In genomic region chr14:93949511-93950075, GRCh38 we compare ENCODE assay signal across 26 cellular contexts. TPM values are rescaled to one million over a fixed set of nuclear protein-coding genes. Genes with fewer than 3 reads are reported as not detected.
DNase-seq lines count a peak whose midpoint lies in the region; ATAC-seq, FAIRE-seq and TF ChIP-seq lines count a peak whose summit lies in the region.
"Had no signal": no experiment of that assay in that cellular context is flagged by ENCODE, and none has a peak within 500 bp of the region (broad histone marks: within the 10 kb centered on the region; RNA-seq: fewer than 3 reads in every experiment).

No MANE protein-coding gene starts in this region.

- H3K36me3 Mint-ChIP-seq in activated T-helper 1 cell treated with anti-CD3 and anti-CD28 coated beads, Interleukin-12 subunit alpha, Interleukin-12 subunit beta, Interleukin-2, Interleukin-4 antibody, amounts not matched to agents 30 ng/mL and 10 ng/mL and 1 ng/mL, durations not matched to agents 14 hours and 24 hours and 36 hours (ENCODE audit: low read depth): peaks cover 47% of the 10 kb centered on the region
- H3K36me3 Mint-ChIP-seq: CD4-positive, CD25-positive, alpha-beta regulatory T cell had no signal

- H3K27ac ChIP-seq in esophagus muscularis mucosa (replicated peaks in 1 of 4): peak overlapping the region; percentile 34 to 94 (median 85)
- H3K27ac ChIP-seq in gastrocnemius medialis: peak overlapping the region; percentile 97 to 100 (median 98)
- no peak overlapping the region for H3K27ac ChIP-seq in kidney (ENCODE audit: low read depth in 2 of 2, low read length in 2 of 2)

- no peaks in the 10 kb centered on the region for H3K9me3 ChIP-seq in esophagus muscularis mucosa
- no peaks in the 10 kb centered on the region for H3K9me3 ChIP-seq in gastrocnemius medialis
- no peaks in the 10 kb centered on the region for H3K9me3 ChIP-seq in kidney (ENCODE audit: control insufficient read depth in 1 of 2, low read length in 2 of 2)

- no peak for DNase-seq in activated T-helper 1 cell treated with anti-CD3 and anti-CD28 coated beads, Interleukin-12 subunit alpha, Interleukin-12 subunit beta, Interleukin-2, Interleukin-4 antibody, amounts not matched to agents 30 ng/mL and 10 ng/mL and 1 ng/mL, durations not matched to agents 14 hours and 24 hours and 36 hours (ENCODE audit: low spot score)
- DNase-seq in esophagus muscularis mucosa (ENCODE audit: extremely low spot score): no peak
- no peak for DNase-seq in gastrocnemius medialis
- DNase-seq in kidney: no peak
- DNase-seq: CD4-positive, CD25-positive, alpha-beta regulatory T cell; COR-L47; DMS79; GOT3; HCEC 1CT; Kasumi-1; NCI-H1694; NCI-H2081; NCI-H2171; NCI-H345; NCI-H524; NCI-H774; NK-92 treated with Interleukin-12 subunit alpha and Interleukin-12 subunit beta, amount 100 ng/mL, for 24 hours; Right ventricle myocardium superior had no signal

- FAIRE-seq in kidney (lab: Jason Lieb, UNC): no peak
- FAIRE-seq: GM12878 had no signal

- TF ChIP-seq POLR2A in GM18505 (IDR thresholded peaks at IDR 0.05; ENCODE audit: borderline replicate concordance, extremely low read depth, insufficient read depth, insufficient read length): peak; percentile 15
- no peak for TF ChIP-seq POLR2A in esophagus muscularis mucosa (IDR thresholded peaks at IDR 0.05; ENCODE audit: low read depth)
- no peak for TF ChIP-seq POLR2A in gastrocnemius medialis (IDR thresholded peaks at IDR 0.05)

- H3K36me3 ChIP-seq in esophagus muscularis mucosa (peaks cover 7 to 80% (median 48%) of the 10 kb centered on the region in 4 donors), gastrocnemius medialis (peaks cover 0 to 71% of the 10 kb centered on the region in 2 donors), kidney (ENCODE audit: control insufficient read depth in 1 of 2, insufficient read depth in 2 of 2, low read length in 2 of 2) (no peaks in the 10 kb centered on the region)

- no peak overlapping the region for H3K4me3 Mint-ChIP-seq in activated T-helper 1 cell treated with anti-CD3 and anti-CD28 coated beads, Interleukin-12 subunit alpha, Interleukin-12 subunit beta, Interleukin-2, Interleukin-4 antibody, amounts not matched to agents 30 ng/mL and 10 ng/mL and 1 ng/mL, durations not matched to agents 14 hours and 24 hours and 36 hours

- peaks cover 57% of the 10 kb centered on the region for H3K4me1 Mint-ChIP-seq in activated T-helper 1 cell treated with anti-CD3 and anti-CD28 coated beads, Interleukin-12 subunit alpha, Interleukin-12 subunit beta, Interleukin-2, Interleukin-4 antibody, amounts not matched to agents 30 ng/mL and 10 ng/mL and 1 ng/mL, durations not matched to agents 14 hours and 24 hours and 36 hours (ENCODE audit: low read depth)

- no peaks in the 10 kb centered on the region for H3K27me3 Mint-ChIP-seq in activated T-helper 1 cell treated with anti-CD3 and anti-CD28 coated beads, Interleukin-12 subunit alpha, Interleukin-12 subunit beta, Interleukin-2, Interleukin-4 antibody, amounts not matched to agents 30 ng/mL and 10 ng/mL and 1 ng/mL, durations not matched to agents 14 hours and 24 hours and 36 hours (ENCODE audit: insufficient read depth)
- H3K27me3 Mint-ChIP-seq: CD4-positive, CD25-positive, alpha-beta regulatory T cell had no signal

- ATAC-seq in GM18505 (IDR thresholded peaks at IDR 0.05; ENCODE audit: unreplicated experiment) (no peak), gastrocnemius medialis (no peak), HG03039 (IDR thresholded peaks at IDR 0.05; ENCODE audit: unreplicated experiment) (no peak), HG03342 (IDR thresholded peaks at IDR 0.05; ENCODE audit: unreplicated experiment) (no peak)
- ATAC-seq: GM12878 had no signal

- in situ Hi-C loops in gastrocnemius medialis (cut with MboI; ENCODE audit: low sequenced_read_pairs in 4 of 4): loop anchor here in 1 of 4 donors (10.0 kb wide), 1 partner anchor 45 kb away; the partner anchor contains the start of gene CCDC197

- H3K27ac Mint-ChIP-seq in activated T-helper 1 cell treated with anti-CD3 and anti-CD28 coated beads, Interleukin-12 subunit alpha, Interleukin-12 subunit beta, Interleukin-2, Interleukin-4 antibody, amounts not matched to agents 30 ng/mL and 10 ng/mL and 1 ng/mL, durations not matched to agents 14 hours and 24 hours and 36 hours: peak overlapping the region; percentile 32

- intact Hi-C loops in activated T-helper 1 cell treated with anti-CD3 and anti-CD28 coated beads, Interleukin-12 subunit alpha, Interleukin-12 subunit beta, Interleukin-2, Interleukin-4 antibody, amounts not matched to agents 30 ng/mL and 10 ng/mL and 1 ng/mL, durations not matched to agents 14 hours and 24 hours and 36 hours (cut with micrococcal nuclease): loop anchor here (1.0 kb wide), 1 partner anchor 9 kb away; no protein-coding TSS in a partner anchor
- intact Hi-C loops in esophagus muscularis mucosa (cut with DNase I) (no loop called here), gastrocnemius medialis (cut with DNase I; ENCODE audit: low total_unique reads) (no loop called here), kidney (cut with DNase I) (loop anchor here (5.0 kb wide), 1 partner anchor 48 kb away; the partner anchor contains the start of gene CCDC197)

- H3K4me1 ChIP-seq in esophagus muscularis mucosa (peaks cover 37 to 68% (median 62%) of the 10 kb centered on the region in 4 donors), gastrocnemius medialis (peaks cover 67 to 90% of the 10 kb centered on the region in 2 donors), kidney (ENCODE audit: control insufficient read depth in 1 of 2, insufficient read depth in 1 of 2, low read depth in 1 of 2, low read length in 2 of 2) (no peaks in the 10 kb centered on the region)

- no peak for TF ChIP-seq CTCF in esophagus muscularis mucosa (IDR thresholded peaks at IDR 0.05)
- TF ChIP-seq CTCF in gastrocnemius medialis (IDR thresholded peaks at IDR 0.05 in 4 of 5, conservative IDR thresholded peaks at IDR 0.05 in 1 of 5): no peak
- no peak for TF ChIP-seq CTCF in kidney (IDR thresholded peaks at IDR 0.05; ENCODE audit: borderline replicate concordance, extremely low read depth, insufficient read depth)

- no peak overlapping the region for H3K9ac ChIP-seq in kidney (ENCODE audit: low read length in 2 of 2)

- WGBS in esophagus muscularis mucosa: 64% methylated on average over 9 of the region's 13 CpGs

- H3K27me3 ChIP-seq in esophagus muscularis mucosa: no peaks in the 10 kb centered on the region
- no peaks in the 10 kb centered on the region for H3K27me3 ChIP-seq in gastrocnemius medialis

- H3K9me3 Mint-ChIP-seq in activated T-helper 1 cell treated with anti-CD3 and anti-CD28 coated beads, Interleukin-12 subunit alpha, Interleukin-12 subunit beta, Interleukin-2, Interleukin-4 antibody, amounts not matched to agents 30 ng/mL and 10 ng/mL and 1 ng/mL, durations not matched to agents 14 hours and 24 hours and 36 hours: no peaks in the 10 kb centered on the region
- H3K9me3 Mint-ChIP-seq: CD4-positive, CD25-positive, alpha-beta regulatory T cell had no signal

- no peak overlapping the region for H3K4me3 ChIP-seq in esophagus muscularis mucosa
- H3K4me3 ChIP-seq in gastrocnemius medialis: no peak overlapping the region
- H3K4me3 ChIP-seq in kidney (ENCODE audit: low read length in 2 of 2): no peak overlapping the region
- H3K4me3 ChIP-seq: GM12878 had no signal

- TF ChIP-seq EP300 in esophagus muscularis mucosa (IDR thresholded peaks at IDR 0.05): no peak

RNA-seq across cellular contexts. Expression of gene FAM181A, which starts 22.4 kb away (rescaled TPM):
- not detected in 2 replicates for total RNA-seq in activated T-helper 1 cell treated with anti-CD3 and anti-CD28 coated beads, Interleukin-12 subunit alpha, Interleukin-12 subunit beta, Interleukin-2, Interleukin-4 antibody, amounts not matched to agents 30 ng/mL and 10 ng/mL and 1 ng/mL, durations not matched to agents 14 hours and 24 hours and 36 hours
- not detected for total RNA-seq in esophagus muscularis mucosa
- total RNA-seq in gastrocnemius medialis: not detected
- not detected for total RNA-seq in kidney
- polyA plus RNA-seq in kidney (ENCODE audit: insufficient read depth, low read depth, low replicate concordance): not detected
- total RNA-seq: A673; CD4-positive, CD25-positive, alpha-beta regulatory T cell; GM12878; MCF 10A; Right ventricle myocardium superior; SK-MEL-5 had no signal
- polyA plus RNA-seq: BJ; CD4-positive, CD25-positive, alpha-beta regulatory T cell; GM12878 had no signal

RNA-seq across cellular contexts. Expression of gene ASB2, which starts 26.8 kb away (rescaled TPM):
- total RNA-seq in activated T-helper 1 cell treated with anti-CD3 and anti-CD28 coated beads, Interleukin-12 subunit alpha, Interleukin-12 subunit beta, Interleukin-2, Interleukin-4 antibody, amounts not matched to agents 30 ng/mL and 10 ng/mL and 1 ng/mL, durations not matched to agents 14 hours and 24 hours and 36 hours: 21.1 and 23.4 TPM in 2 replicates
- 100 to 1,000 TPM in 3 of 4 donors, 10 to 100 TPM in 1; 53.5 to 164 (median 105) TPM for total RNA-seq in esophagus muscularis mucosa
- 100 to 1,000 TPM; 335 to 819 (median 539) TPM for total RNA-seq in gastrocnemius medialis
- total RNA-seq in kidney: 3.7 TPM
- 0.97 TPM for polyA plus RNA-seq in kidney (ENCODE audit: insufficient read depth, low read depth, low replicate concordance)
- total RNA-seq: A673, MCF 10A had no signal

RNA-seq across cellular contexts. Expression of gene CCDC197, which starts 47.5 kb away (rescaled TPM):
- total RNA-seq in activated T-helper 1 cell treated with anti-CD3 and anti-CD28 coated beads, Interleukin-12 subunit alpha, Interleukin-12 subunit beta, Interleukin-2, Interleukin-4 antibody, amounts not matched to agents 30 ng/mL and 10 ng/mL and 1 ng/mL, durations not matched to agents 14 hours and 24 hours and 36 hours: 0.13 TPM in 1 of 2 replicates, not detected in the other
- total RNA-seq in esophagus muscularis mucosa (not detected), gastrocnemius medialis (under 1 TPM in 2 of 4 donors, not detected in 2; 0.56 to 0.61 TPM), kidney (not detected)
- polyA plus RNA-seq in kidney (ENCODE audit: insufficient read depth, low read depth, low replicate concordance): not detected
- total RNA-seq: A673; CD4-positive, CD25-positive, alpha-beta regulatory T cell; GM12878; MCF 10A; SK-MEL-5 had no signal
- polyA plus RNA-seq: BJ; CD4-positive, CD25-positive, alpha-beta regulatory T cell had no signal

Comparison
In these comparisons a context has a peak if more than half of its experiments do, and no peak if none do; other contexts are left out.
1. H3K27ac ChIP-seq: peak in esophagus muscularis mucosa (4 of 4) and gastrocnemius medialis (4 of 4); none in kidney (0 of 2).
2. intact Hi-C loops: an anchor here in activated T-helper 1 cell treated with anti-CD3 and anti-CD28 coated beads, Interleukin-12 subunit alpha, Interleukin-12 subunit beta, Interleukin-2, Interleukin-4 antibody, amounts not matched to agents 30 ng/mL and 10 ng/mL and 1 ng/mL, durations not matched to agents 14 hours and 24 hours and 36 hours (1.0 kb wide) and kidney (5.0 kb wide); none called in esophagus muscularis mucosa and gastrocnemius medialis.